In genomic region chr16:29231231-29231630, GRCh38 we compare ENCODE assay signal across 1 cellular context.
TF ChIP-seq lines count a peak whose summit lies in the region.

No MANE protein-coding gene starts in this region.

TF ChIP-seq in IMR-90, 13 proteins besides CTCF, POLR2A, EP300 and RAD21:
- no peak for TF ChIP-seq SMC3 (IDR thresholded peaks at IDR 0.05; ENCODE audit: low read depth, low read length)
- TF ChIP-seq ELK1 (IDR thresholded peaks at IDR 0.05; ENCODE audit: borderline replicate concordance, low read depth, low read length): no peak
- no peak for TF ChIP-seq MXI1 (IDR thresholded peaks at IDR 0.05; ENCODE audit: borderline replicate concordance, low read depth, low read length)
- no peak for TF ChIP-seq CEBPB (IDR thresholded peaks at IDR 0.05; ENCODE audit: low read depth, low read length)
- TF ChIP-seq MAZ (IDR thresholded peaks at IDR 0.05; ENCODE audit: borderline replicate concordance, low read depth, low read length): no peak
- no peak for TF ChIP-seq NFE2L2 (IDR thresholded peaks at IDR 0.05; ENCODE audit: low read depth, low read length)
- TF ChIP-seq USF2 (IDR thresholded peaks at IDR 0.05; ENCODE audit: low read depth, low read length): no peak
- no peak for TF ChIP-seq RFX5 (IDR thresholded peaks at IDR 0.05; ENCODE audit: low read depth, low read length)
- no peak for TF ChIP-seq FOS (IDR thresholded peaks at IDR 0.05; ENCODE audit: low read depth, low read length)
- TF ChIP-seq BHLHE40 (IDR thresholded peaks at IDR 0.05; ENCODE audit: low read depth, low read length): no peak
- TF ChIP-seq MAFK (IDR thresholded peaks at IDR 0.05; ENCODE audit: low read depth, low read length): no peak
- no peak for TF ChIP-seq CHD1 (IDR thresholded peaks at IDR 0.05; ENCODE audit: low read depth, low read length)
- no peak for TF ChIP-seq RCOR1 (IDR thresholded peaks at IDR 0.05; ENCODE audit: insufficient replicate concordance, low read length)
